27 cellular contexts compared by ENCODE assay signal in the genomic region with DNA sequence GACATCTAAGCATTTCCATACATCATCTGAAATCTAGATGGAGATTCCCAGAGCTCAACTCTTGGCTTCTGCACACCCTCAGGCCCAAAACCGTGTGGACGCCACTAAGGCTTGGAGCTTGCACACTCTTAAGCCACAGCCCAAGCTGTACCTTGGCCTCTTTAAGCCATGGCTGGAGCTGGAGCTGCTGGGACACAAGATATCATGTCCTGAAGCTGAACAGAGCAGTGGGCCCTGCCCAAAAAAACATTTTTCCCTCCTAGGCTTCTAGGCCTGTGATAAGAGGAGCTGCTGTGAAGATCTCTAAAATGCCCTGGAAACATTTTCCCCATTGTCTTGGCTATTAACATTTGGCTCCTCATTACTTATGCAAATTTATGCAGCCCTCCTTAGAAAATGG.
"Had no signal": no experiment of that assay in that cellular context is flagged by ENCODE, and none has a peak within 500 bp of the region (broad histone marks: within the 10 kb centered on the region; RNA-seq: fewer than 3 reads in every experiment).

No MANE protein-coding gene starts in this region.

- DNase-seq: colonic mucosa; cortex of kidney; dermis blood vessel endothelial cell; dorsolateral prefrontal cortex; effector CD4-positive, alpha-beta T cell; effector CD8-positive, alpha-beta T cell; effector memory CD4-positive, alpha-beta T cell; effector memory CD8-positive, alpha-beta T cell; endodermal cell; esophagus squamous epithelium; foreskin fibroblast; foreskin keratinocyte; foreskin melanocyte; gastrocnemius medialis; glutamatergic neuron; head of caudate nucleus; heart left ventricle; heart right ventricle had no signal

- FAIRE-seq: colon, endometrium, endothelial cell of umbilical vein, frontal cortex had no signal

- H3K27ac ChIP-seq: colonic mucosa, dorsolateral prefrontal cortex, epithelial cell of prostate, esophagus muscularis mucosa, esophagus squamous epithelium, foreskin keratinocyte, gastrocnemius medialis, gastroesophageal sphincter, heart left ventricle, heart right ventricle had no signal

- H3K4me1 ChIP-seq: colonic mucosa, esophagus squamous epithelium, foreskin keratinocyte, heart left ventricle had no signal

- H3K36me3 ChIP-seq: colonic mucosa, esophagus muscularis mucosa, esophagus squamous epithelium, gastrocnemius medialis, gastroesophageal sphincter, heart left ventricle, heart right ventricle had no signal

- ATAC-seq: effector memory CD8-positive, alpha-beta T cell; esophagus mucosa; foreskin keratinocyte; gastrocnemius medialis; gastroesophageal sphincter; heart left ventricle; heart right ventricle had no signal

- H3K27me3 ChIP-seq: colonic mucosa, dorsolateral prefrontal cortex, esophagus muscularis mucosa, esophagus squamous epithelium, foreskin keratinocyte, gastrocnemius medialis, gastroesophageal sphincter, heart left ventricle, heart right ventricle had no signal

- H3K9me3 ChIP-seq: colonic mucosa, esophagus muscularis mucosa, esophagus squamous epithelium, gastrocnemius medialis, gastroesophageal sphincter, heart left ventricle, heart right ventricle had no signal

- H3K4me3 ChIP-seq: colonic mucosa, coronary artery, dorsolateral prefrontal cortex, esophagus muscularis mucosa, esophagus squamous epithelium, gastrocnemius medialis, gastroesophageal sphincter, heart left ventricle, heart right ventricle had no signal
